Comparison of ENCODE assay signal across 10 cellular contexts in the genomic region with DNA sequence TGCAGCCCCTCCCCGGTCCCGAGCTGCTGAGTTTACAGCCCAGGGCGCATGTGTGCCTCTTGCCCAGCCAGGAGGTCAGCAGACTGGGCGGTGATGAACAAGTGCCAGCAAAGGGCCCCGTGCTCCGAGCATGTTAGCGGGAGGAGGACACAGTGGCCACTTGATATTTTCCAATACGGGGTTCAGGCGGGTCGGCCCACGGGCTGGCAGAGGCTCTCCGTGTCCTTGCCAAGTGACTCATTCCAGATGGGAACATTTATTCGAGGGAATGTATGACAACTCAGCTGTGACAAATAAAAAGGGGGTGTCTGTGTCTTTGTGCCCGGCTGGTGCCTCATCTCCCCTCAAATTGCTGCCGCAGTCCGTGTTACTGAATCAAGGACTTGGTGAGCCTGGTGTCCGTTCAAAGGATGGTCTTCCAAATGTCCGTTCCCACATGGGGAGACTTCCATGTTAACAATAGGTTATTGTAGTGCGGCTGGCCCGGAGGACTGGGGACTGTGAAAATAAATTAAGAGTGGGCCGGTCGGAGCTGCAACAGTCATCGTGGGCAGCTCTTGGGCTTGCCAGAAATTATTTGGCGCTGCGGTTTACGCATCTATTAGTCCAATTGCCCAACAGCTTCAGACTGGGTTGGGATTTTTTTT.
DNase-seq lines count a peak whose midpoint lies in the region; ATAC-seq lines count a peak whose summit lies in the region.
"Had no signal": no experiment of that assay in that cellular context is flagged by ENCODE, and none has a peak within 500 bp of the region (broad histone marks: within the 10 kb centered on the region; RNA-seq: fewer than 3 reads in every experiment).

No MANE protein-coding gene starts in this region.

- DNase-seq in H4 (ENCODE audit: low spot score), result peak; percentile 53
- DNase-seq in left lobe of liver (ENCODE audit: low spot score), result peak; percentile 97
- DNase-seq in stromal cell of bone marrow (ENCODE audit: low read depth), result peak; percentile 63
- DNase-seq in activated CD4-positive, CD25-positive, alpha-beta regulatory T cell (lab: John Stamatoyannopoulos, UW), result no peak

- no peak overlapping the region for H3K4me3 Mint-ChIP-seq in activated T-helper 17 cell treated with anti-CD3 and anti-CD28 coated beads, Interleukin-2, amount 50 U/mL, for 72 hours
- H3K4me3 Mint-ChIP-seq: memory B cell had no signal

- H3K36me3 Mint-ChIP-seq in activated T-helper 17 cell treated with anti-CD3 and anti-CD28 coated beads, Interleukin-2, amount 50 U/mL, for 72 hours (ENCODE audit: low read depth), result no peaks in the 10 kb centered on the region
- H3K36me3 Mint-ChIP-seq: memory B cell had no signal

- H3K27ac ChIP-seq in cingulate gyrus (ENCODE audit: low read depth, low read length), result peak overlapping the region; percentile 75
- H3K27ac ChIP-seq: cardiac muscle cell had no signal

- H3K9me3 Mint-ChIP-seq in activated T-helper 17 cell treated with anti-CD3 and anti-CD28 coated beads, Interleukin-2, amount 50 U/mL, for 72 hours, result no peaks in the 10 kb centered on the region
- H3K9me3 Mint-ChIP-seq: memory B cell had no signal

- no peaks in the 10 kb centered on the region for H3K4me1 Mint-ChIP-seq in activated T-helper 17 cell treated with anti-CD3 and anti-CD28 coated beads, Interleukin-2, amount 50 U/mL, for 72 hours
- H3K4me1 Mint-ChIP-seq: memory B cell had no signal

- H3K27ac Mint-ChIP-seq in activated T-helper 17 cell treated with anti-CD3 and anti-CD28 coated beads, Interleukin-2, amount 50 U/mL, for 72 hours, result no peak overlapping the region
- H3K27ac Mint-ChIP-seq: memory B cell had no signal

- H3K27me3 Mint-ChIP-seq in activated T-helper 17 cell treated with anti-CD3 and anti-CD28 coated beads, Interleukin-2, amount 50 U/mL, for 72 hours, result no peaks in the 10 kb centered on the region

- ATAC-seq in left lobe of liver, result peak; percentile 60
- ATAC-seq in activated T-helper 17 cell treated with anti-CD3 and anti-CD28 coated beads, Interleukin-2, amount 50 U/mL, for 72 hours (replicated peaks), result no peak
- ATAC-seq in GM18502 (IDR thresholded peaks at IDR 0.05; ENCODE audit: poor library complexity, unreplicated experiment), result no peak
- no peak for ATAC-seq in HG02852 (IDR thresholded peaks at IDR 0.05; ENCODE audit: unreplicated experiment)

Comparison
In these comparisons a context has a peak if more than half of its experiments do, and no peak if none do; other contexts are left out.
1. DNase-seq: peak in H4 (single experiment), left lobe of liver (single experiment) and stromal cell of bone marrow (single experiment); none in activated CD4-positive, CD25-positive, alpha-beta regulatory T cell (0 of 4).